ENCODE assay signal across 19 cellular contexts in genomic region chr13:98199480-98199879, GRCh38. TPM values are rescaled to one million over a fixed set of nuclear protein-coding genes. Genes with fewer than 3 reads are reported as not detected.
DNase-seq lines count a peak whose midpoint lies in the region; ATAC-seq and TF ChIP-seq lines count a peak whose summit lies in the region.
"Had no signal": no experiment of that assay in that cellular context is flagged by ENCODE, and none has a peak within 500 bp of the region (broad histone marks: within the 10 kb centered on the region; RNA-seq: fewer than 3 reads in every experiment).

No MANE protein-coding gene starts in this region.

- DNase-seq in COR-L47 (lab: John Stamatoyannopoulos, UW) (peak; percentile 4), NCI-H748 (lab: John Stamatoyannopoulos, UW; ENCODE audit: unreplicated experiment) (peak; percentile 94), HAP-1 (ENCODE audit: low spot score in 2 of 2) (no peak), T1000 (lab: John Stamatoyannopoulos, UW) (no peak)
- no peak for DNase-seq in activated CD4-positive, alpha-beta memory T cell treated with anti-CD3 and anti-CD28 coated beads for 36 hours
- DNase-seq: activated CD4-positive, alpha-beta T cell treated with anti-CD3 and anti-CD28 coated beads for 1 hour; activated CD8-positive, alpha-beta memory T cell treated with anti-CD3 and anti-CD28 coated beads, Interleukin-2, amount 10 ng/mL, durations not matched to agents 7 days and 5 days; activated gamma-delta T cell; effector memory CD8-positive, alpha-beta T cell; hippocampal formation; Right ventricle myocardium superior; stimulated activated naive CD4-positive, alpha-beta T cell; T-helper 2 cell; uterus had no signal

- no peaks in the 10 kb centered on the region for H3K27me3 ChIP-seq in HUES64 (ENCODE audit: insufficient read depth, low read length)
- no peaks in the 10 kb centered on the region for H3K27me3 ChIP-seq in liver (ENCODE audit: control insufficient read depth in 4 of 4, insufficient read depth in 4 of 4, low read length in 3 of 4)
- H3K27me3 ChIP-seq in HAP-1 (ENCODE audit: low read depth), result no peaks in the 10 kb centered on the region
- H3K27me3 ChIP-seq: uterus had no signal

- no peaks in the 10 kb centered on the region for H3K36me3 Mint-ChIP-seq in activated CD4-positive, alpha-beta memory T cell treated with anti-CD3 and anti-CD28 coated beads for 36 hours
- H3K36me3 Mint-ChIP-seq: activated CD8-positive, alpha-beta memory T cell treated with anti-CD3 and anti-CD28 coated beads, Interleukin-2, amount 10 ng/mL, durations not matched to agents 7 days and 5 days had no signal

- H3K9me3 ChIP-seq in HUES64 (ENCODE audit: insufficient read depth, low read depth, low read length) (peaks cover 6% of the 10 kb centered on the region; the same call in 1 of the 2 replicates), liver (ENCODE audit: control insufficient read depth in 4 of 4, low read length in 3 of 4) (no peaks in the 10 kb centered on the region), HAP-1 (peaks cover 3% of the 10 kb centered on the region; the same call in 1 of the 2 replicates)
- H3K9me3 ChIP-seq: uterus had no signal

- WGBS in HUES64, result 47% methylated on average over 4 of the region's 4 CpGs
- 34% methylated on average over 4 of the region's 4 CpGs for WGBS in liver

- TF ChIP-seq CTCF in liver (IDR thresholded peaks at IDR 0.05; ENCODE audit: low read depth, low read length, missing input control), result no peak

- peak overlapping the region; percentile 35; the same call in 1 of the 2 replicates for H3K9ac ChIP-seq in HUES64 (ENCODE audit: low read depth, low read length)
- H3K9ac ChIP-seq in liver (ENCODE audit: low read depth in 1 of 2, low read length in 2 of 2), result no peak overlapping the region

- no peak overlapping the region for H3K4me3 Mint-ChIP-seq in activated CD4-positive, alpha-beta memory T cell treated with anti-CD3 and anti-CD28 coated beads for 36 hours
- H3K4me3 Mint-ChIP-seq: activated CD8-positive, alpha-beta memory T cell treated with anti-CD3 and anti-CD28 coated beads, Interleukin-2, amount 10 ng/mL, durations not matched to agents 7 days and 5 days; effector memory CD8-positive, alpha-beta T cell had no signal

- ATAC-seq in GM18868 (IDR thresholded peaks at IDR 0.05; ENCODE audit: unreplicated experiment), result no peak
- ATAC-seq: activated CD8-positive, alpha-beta memory T cell treated with anti-CD3 and anti-CD28 coated beads, Interleukin-2, amount 10 ng/mL, durations not matched to agents 7 days and 5 days; effector memory CD8-positive, alpha-beta T cell; left lobe of liver had no signal

- in situ Hi-C loops in HAP-1 (cut with MboI; ENCODE audit: low sequenced_read_pairs), result no loop called here

- no peaks in the 10 kb centered on the region for H3K9me3 Mint-ChIP-seq in activated CD4-positive, alpha-beta memory T cell treated with anti-CD3 and anti-CD28 coated beads for 36 hours
- H3K9me3 Mint-ChIP-seq: effector memory CD8-positive, alpha-beta T cell had no signal

- H3K4me1 Mint-ChIP-seq in activated CD4-positive, alpha-beta memory T cell treated with anti-CD3 and anti-CD28 coated beads for 36 hours (ENCODE audit: low read depth), result no peaks in the 10 kb centered on the region
- H3K4me1 Mint-ChIP-seq: activated CD8-positive, alpha-beta memory T cell treated with anti-CD3 and anti-CD28 coated beads, Interleukin-2, amount 10 ng/mL, durations not matched to agents 7 days and 5 days had no signal

- H3K27ac Mint-ChIP-seq in activated CD4-positive, alpha-beta memory T cell treated with anti-CD3 and anti-CD28 coated beads for 36 hours, result no peak overlapping the region
- H3K27ac Mint-ChIP-seq: activated CD8-positive, alpha-beta memory T cell treated with anti-CD3 and anti-CD28 coated beads, Interleukin-2, amount 10 ng/mL, durations not matched to agents 7 days and 5 days; effector memory CD8-positive, alpha-beta T cell had no signal

- H3K27ac ChIP-seq in HUES64 (ENCODE audit: low read depth, low read length) (peak overlapping the region; percentile 85; the same call in 1 of the 2 replicates), liver (ENCODE audit: low read depth in 1 of 2, low read length in 2 of 2) (peak overlapping the region in 1 of 2 donors; percentile 44)
- H3K27ac ChIP-seq: uterus had no signal

- POLR2A ChIA-PET in activated CD4-positive, alpha-beta memory T cell treated with anti-CD3 and anti-CD28 coated beads for 36 hours (lab: Charles Lee), result no interaction called here

- H3K4me3 ChIP-seq in HUES64 (ENCODE audit: low read length), result peak overlapping the region; percentile 40; the same call in 1 of the 2 replicates
- no peak overlapping the region for H3K4me3 ChIP-seq in liver (ENCODE audit: low read depth in 1 of 3, low read length in 3 of 3)
- no peak overlapping the region for H3K4me3 ChIP-seq in HAP-1
- H3K4me3 ChIP-seq: uterus had no signal

- TF ChIP-seq RAD21 in liver (IDR thresholded peaks at IDR 0.05), result no peak

- peaks cover 46% of the 10 kb centered on the region for H3K4me1 ChIP-seq in HUES64 (ENCODE audit: insufficient read depth, low read length)
- H3K4me1 ChIP-seq in liver (ENCODE audit: control insufficient read depth in 4 of 4, insufficient read depth in 4 of 4, low read length in 3 of 4), result peaks cover 15 to 55% (median 39%) of the 10 kb centered on the region in 4 donors
- H3K4me1 ChIP-seq in HAP-1, result no peaks in the 10 kb centered on the region; the same call in 1 of the 2 replicates

- CTCF ChIA-PET in activated CD4-positive, alpha-beta memory T cell treated with anti-CD3 and anti-CD28 coated beads for 36 hours (lab: Charles Lee), result no interaction called here

- intact Hi-C loops in activated CD4-positive, alpha-beta memory T cell treated with anti-CD3 and anti-CD28 coated beads for 36 hours (cut with micrococcal nuclease), result no loop called here

- 0 out of 2 replicates have a peak, but pooled peaks cover 4% of the 10 kb centered on the region for H3K36me3 ChIP-seq in HUES64 (ENCODE audit: insufficient read depth, low read length)
- no peaks in the 10 kb centered on the region for H3K36me3 ChIP-seq in liver (ENCODE audit: control insufficient read depth in 4 of 4, insufficient read depth in 3 of 4, low read depth in 1 of 4, low read length in 3 of 4)
- no peaks in the 10 kb centered on the region for H3K36me3 ChIP-seq in HAP-1 (replicated peaks)
- H3K36me3 ChIP-seq: uterus had no signal

- peaks cover 2% of the 10 kb centered on the region for H3K27me3 Mint-ChIP-seq in activated CD4-positive, alpha-beta memory T cell treated with anti-CD3 and anti-CD28 coated beads for 36 hours

TF ChIP-seq in liver, 16 proteins besides CTCF, POLR2A, EP300 and RAD21:
- TF ChIP-seq ATF3 (IDR thresholded peaks at IDR 0.05), result no peak
- TF ChIP-seq RXRA (IDR thresholded peaks at IDR 0.05), result peak; percentile 10 to 40
- TF ChIP-seq, protein P1, sequence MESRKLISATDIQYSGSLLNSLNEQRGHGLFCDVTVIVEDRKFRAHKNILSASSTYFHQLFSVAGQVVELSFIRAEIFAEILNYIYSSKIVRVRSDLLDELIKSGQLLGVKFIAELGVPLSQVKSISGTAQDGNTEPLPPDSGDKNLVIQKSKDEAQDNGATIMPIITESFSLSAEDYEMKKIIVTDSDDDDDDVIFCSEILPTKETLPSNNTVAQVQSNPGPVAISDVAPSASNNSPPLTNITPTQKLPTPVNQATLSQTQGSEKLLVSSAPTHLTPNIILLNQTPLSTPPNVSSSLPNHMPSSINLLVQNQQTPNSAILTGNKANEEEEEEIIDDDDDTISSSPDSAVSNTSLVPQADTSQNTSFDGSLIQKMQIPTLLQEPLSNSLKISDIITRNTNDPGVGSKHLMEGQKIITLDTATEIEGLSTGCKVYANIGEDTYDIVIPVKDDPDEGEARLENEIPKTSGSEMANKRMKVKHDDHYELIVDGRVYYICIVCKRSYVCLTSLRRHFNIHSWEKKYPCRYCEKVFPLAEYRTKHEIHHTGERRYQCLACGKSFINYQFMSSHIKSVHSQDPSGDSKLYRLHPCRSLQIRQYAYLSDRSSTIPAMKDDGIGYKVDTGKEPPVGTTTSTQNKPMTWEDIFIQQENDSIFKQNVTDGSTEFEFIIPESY (IDR thresholded peaks at IDR 0.05), result no peak
- peak in 1 of 2 donors; percentile 39 for TF ChIP-seq HNF4A (conservative IDR thresholded peaks at IDR 0.05)
- peak; percentile 20 for TF ChIP-seq FOXA2 (IDR thresholded peaks at IDR 0.05)

RNA-seq across cellular contexts. Expression of gene RNF113B, which starts 22.4 kb away (rescaled TPM):
- polyA plus RNA-seq in HUES64 (2013, experiment 1 of 2), result not detected
- not detected for polyA plus RNA-seq in HUES64 (2013, experiment 2 of 2)
- total RNA-seq in liver, result not detected
- polyA plus RNA-seq in liver, result under 1 TPM in 1 of 2 donors, not detected in 1; 0.64 TPM
- total RNA-seq in activated CD4-positive, alpha-beta memory T cell treated with anti-CD3 and anti-CD28 coated beads for 36 hours, result not detected
- total RNA-seq: activated CD8-positive, alpha-beta memory T cell treated with anti-CD3 and anti-CD28 coated beads, Interleukin-2, amount 10 ng/mL, durations not matched to agents 7 days and 5 days; cerebellum; left lobe of liver; Right ventricle myocardium superior; uterus had no signal

RNA-seq across cellular contexts. Expression of gene FARP1, which starts 56.6 kb away (rescaled TPM):
- polyA plus RNA-seq in HUES64 (2013, experiment 1 of 2), result 64.1 TPM
- polyA plus RNA-seq in HUES64 (2013, experiment 2 of 2), result 75.8 TPM
- total RNA-seq in liver, result 10 to 100 TPM; 29.4 to 62.6 TPM
- polyA plus RNA-seq in liver, result 10 to 100 TPM; 28.4 to 50.2 TPM
- under 1 TPM; 0.56 to 0.64 TPM for total RNA-seq in activated CD4-positive, alpha-beta memory T cell treated with anti-CD3 and anti-CD28 coated beads for 36 hours

Comparison
In these comparisons a context has a peak if more than half of its experiments do, and no peak if none do; other contexts are left out.
1. DNase-seq: peak in COR-L47 (single experiment) and NCI-H748 (single experiment); none in activated CD4-positive, alpha-beta memory T cell treated with anti-CD3 and anti-CD28 coated beads for 36 hours (single experiment), HAP-1 (0 of 2) and T1000 (single experiment).
2. RNA of gene FARP1, which starts 56.6 kb away (total RNA-seq): 29.4 to 62.6 TPM in liver; 0.56 to 0.64 TPM in activated CD4-positive, alpha-beta memory T cell treated with anti-CD3 and anti-CD28 coated beads for 36 hours; every median in the first group is over 10 times any median in the second.